In genomic region chr7:155234950-155235789, GRCh38 we compare ENCODE assay signal across 19 cellular contexts.
DNase-seq lines count a peak whose midpoint lies in the region; TF ChIP-seq lines count a peak whose summit lies in the region.
"Had no signal": no experiment of that assay in that cellular context is flagged by ENCODE, and none has a peak within 500 bp of the region (broad histone marks: within the 10 kb centered on the region; RNA-seq: fewer than 3 reads in every experiment).

No MANE protein-coding gene starts in this region.

- H3K36me3 ChIP-seq in Caco-2 (ENCODE audit: control insufficient read depth, insufficient read depth, low read length) (no peaks in the 10 kb centered on the region; the same call in 1 of the 2 replicates), kidney epithelial cell (ENCODE audit: control insufficient read depth, insufficient read depth, low read length) (no peaks in the 10 kb centered on the region), neuronal stem cell (replicated peaks in 1 of 2; ENCODE audit: control insufficient read depth in 2 of 2, insufficient read depth in 2 of 2, low read length in 2 of 2) (no peaks in the 10 kb centered on the region)
- H3K36me3 ChIP-seq: upper lobe of right lung had no signal

- H3K9me3 Mint-ChIP-seq in Caco-2 (ENCODE audit: unreplicated experiment) (peaks cover 13% of the 10 kb centered on the region), CD14-positive monocyte (peaks cover 0 to 2% (median 0%) of the 10 kb centered on the region in 7 donors)
- H3K9me3 Mint-ChIP-seq: activated naive CD4-positive, alpha-beta T cell treated with anti-CD3 and anti-CD28 coated beads for 36 hours; activated T-cell treated with anti-CD3 and anti-CD28 coated beads, Interleukin-2, amount 50 U/mL, for 4 hours had no signal

- TF ChIP-seq CTCF in Caco-2 (IDR thresholded peaks at IDR 0.05; ENCODE audit: insufficient read depth in 1 of 2, low read depth in 1 of 2, low read length in 1 of 2, severe bottlenecking in 1 of 2, unreplicated experiment in 1 of 2) (no peak), kidney epithelial cell (IDR thresholded peaks at IDR 0.05; ENCODE audit: insufficient read depth, low read length, poor library complexity, severe bottlenecking) (no peak), CD14-positive monocyte (IDR thresholded peaks at IDR 0.05) (no peak)

- POLR2A ChIA-PET in Caco-2 (lab: Charles Lee): no interaction called here

- no peak overlapping the region for H4K91ac ChIP-seq in neuronal stem cell (ENCODE audit: low read depth, low read length, poor library complexity)

- WGBS in neuronal stem cell (ENCODE audit: extremely low coverage in 2 of 2, insufficient read length in 2 of 2, insufficient replicate concordance in 1 of 2), 2 donors: no CpG with 5 or more reads among the region's 14 CpGs

- H3K14ac ChIP-seq in neuronal stem cell (ENCODE audit: low read length): peak overlapping the region; percentile 6

- no peak overlapping the region for H2BK120ac ChIP-seq in neuronal stem cell (ENCODE audit: low read depth, low read length)

- no peak overlapping the region for H2BK15ac ChIP-seq in neuronal stem cell (ENCODE audit: low read length)

- peaks cover 67% of the 10 kb centered on the region for H3K4me1 ChIP-seq in Caco-2
- H3K4me1 ChIP-seq in neuronal stem cell (ENCODE audit: control insufficient read depth in 2 of 2, insufficient read depth in 1 of 2, low read depth in 1 of 2, low read length in 2 of 2): peaks cover 0 to 2% of the 10 kb centered on the region in 2 donors
- H3K4me1 ChIP-seq: upper lobe of right lung had no signal

- H3K9me3 ChIP-seq in Caco-2 (peaks cover 14% of the 10 kb centered on the region; the same call in 1 of the 2 replicates), neuronal stem cell (replicated peaks in 1 of 2; ENCODE audit: control insufficient read depth in 2 of 2, insufficient read depth in 1 of 2, low read depth in 1 of 2, low read length in 2 of 2) (no peaks in the 10 kb centered on the region)
- H3K9me3 ChIP-seq: upper lobe of right lung had no signal

- DNase-seq in Caco-2 (peak; percentile 84 to 92), RKO (ENCODE audit: low spot score) (peak; percentile 67), kidney epithelial cell (ENCODE audit: low read depth) (peak; percentile 57), neuronal stem cell (ENCODE audit: low spot score) (no peak), SHP77 (lab: John Stamatoyannopoulos, UW) (no peak), 8988T (no peak), GOT3 (lab: John Stamatoyannopoulos, UW) (no peak), CD14-positive monocyte (ENCODE audit: low spot score) (no peak)
- DNase-seq: activated CD4-positive, alpha-beta T cell treated with anti-CD3 and anti-CD28 coated beads for 1 hour; activated naive CD4-positive, alpha-beta T cell treated with anti-CD3 and anti-CD28 coated beads for 36 hours; activated T-cell treated with anti-CD3 and anti-CD28 coated beads, Interleukin-2, amount 50 U/mL, for 4 hours; C1 segment of cervical spinal cord; GF-D8; Kasumi-1; NCI-H1105 treated with DMSO at 0.1 percent for 48 hours; NCI-H2081 treated with DMSO at 0.1 percent for 48 hours; NCI-H524; retina; upper lobe of right lung had no signal

- no peak overlapping the region for H3K4me3 ChIP-seq in Caco-2 (ENCODE audit: low read depth, low read length)
- no peak overlapping the region for H3K4me3 ChIP-seq in kidney epithelial cell (ENCODE audit: low read depth, low read length)
- H3K4me3 ChIP-seq in neuronal stem cell (ENCODE audit: low read length in 2 of 2): no peak overlapping the region
- H3K4me3 ChIP-seq: upper lobe of right lung had no signal

- intact Hi-C loops in Caco-2 (cut with micrococcal nuclease; ENCODE audit: unreplicated experiment): loop anchor here (1.0 to 2.0 kb wide), 2 partner anchors 20 to 62 kb away; partner anchors contain the start of gene INSIG1
- intact Hi-C loops in CD14-positive monocyte (cut with micrococcal nuclease): no loop called here

- no peaks in the 10 kb centered on the region for H3K27me3 Mint-ChIP-seq in Caco-2 (ENCODE audit: insufficient read depth, unreplicated experiment)
- peaks cover 5 to 9% (median 5%) of the 10 kb centered on the region in 3 donors for H3K27me3 Mint-ChIP-seq in CD14-positive monocyte (ENCODE audit: low read depth in 3 of 3)

- H4K8ac ChIP-seq in neuronal stem cell (ENCODE audit: low read depth, low read length): no peak overlapping the region

- no peak overlapping the region for H3K9ac ChIP-seq in neuronal stem cell (ENCODE audit: low read depth, low read length, poor library complexity)

- no peak overlapping the region for H3K23ac ChIP-seq in neuronal stem cell (ENCODE audit: low read depth, low read length, poor library complexity)

- TSS peak; percentile 97 for BruUV-seq in Caco-2 (replicated peaks; lab: Mats Ljungman, UMichigan)

- H3K4me1 Mint-ChIP-seq in Caco-2 (ENCODE audit: low read depth, unreplicated experiment) (peaks cover 36% of the 10 kb centered on the region), CD14-positive monocyte (peaks cover 5% of the 10 kb centered on the region)

- no peaks in the 10 kb centered on the region for H3K79me1 ChIP-seq in neuronal stem cell (ENCODE audit: low read depth, low read length)

- no peak overlapping the region for H2BK12ac ChIP-seq in neuronal stem cell (ENCODE audit: low read length)

- H3K36me3 Mint-ChIP-seq in Caco-2 (ENCODE audit: insufficient read depth, unreplicated experiment) (peaks cover 30% of the 10 kb centered on the region), CD14-positive monocyte (no peaks in the 10 kb centered on the region)

- H3K4me3 Mint-ChIP-seq in Caco-2 (ENCODE audit: unreplicated experiment) (peak overlapping the region; percentile 6), CD14-positive monocyte (no peak overlapping the region)
- H3K4me3 Mint-ChIP-seq: activated naive CD4-positive, alpha-beta T cell treated with anti-CD3 and anti-CD28 coated beads for 36 hours; activated T-cell treated with anti-CD3 and anti-CD28 coated beads, Interleukin-2, amount 50 U/mL, for 4 hours had no signal

- no peak overlapping the region for H3K4ac ChIP-seq in neuronal stem cell (ENCODE audit: low read length)

- H2BK5ac ChIP-seq in neuronal stem cell (ENCODE audit: low read length): no peak overlapping the region

- peak overlapping the region; percentile 21 for H3K18ac ChIP-seq in neuronal stem cell (ENCODE audit: low read length)

- no peak overlapping the region for H3K27ac ChIP-seq in neuronal stem cell (replicated peaks; ENCODE audit: low read length)
- H3K27ac ChIP-seq: upper lobe of right lung had no signal

- H3K27me3 ChIP-seq in Caco-2 (replicated peaks; ENCODE audit: control insufficient read depth, insufficient read depth, low read length): no peaks in the 10 kb centered on the region
- no peaks in the 10 kb centered on the region for H3K27me3 ChIP-seq in kidney epithelial cell (ENCODE audit: control insufficient read depth, insufficient read depth, low read length)
- H3K27me3 ChIP-seq in neuronal stem cell (ENCODE audit: control insufficient read depth in 3 of 3, insufficient read depth in 3 of 3, low read depth in 1 of 3, low read length in 3 of 3): peaks cover 0 to 35% (median 0%) of the 10 kb centered on the region in 3 experiments
- H3K27me3 ChIP-seq: upper lobe of right lung had no signal

- no peak overlapping the region for H3K4me2 ChIP-seq in neuronal stem cell (ENCODE audit: insufficient read depth, low read length, poor library complexity, severe bottlenecking)

- H3K27ac Mint-ChIP-seq in Caco-2 (ENCODE audit: unreplicated experiment): peak overlapping the region; percentile 87
- no peak overlapping the region for H3K27ac Mint-ChIP-seq in CD14-positive monocyte
- H3K27ac Mint-ChIP-seq: activated naive CD4-positive, alpha-beta T cell treated with anti-CD3 and anti-CD28 coated beads for 36 hours had no signal

- no peak overlapping the region for H2AK5ac ChIP-seq in neuronal stem cell (ENCODE audit: low read depth, low read length)

- H2AFZ ChIP-seq in neuronal stem cell (ENCODE audit: low read length): no peak overlapping the region

- CTCF ChIA-PET in Caco-2 (lab: Charles Lee): interaction anchor here (0.6 to 1.8 kb wide), 2 partner anchors 62 to 69 kb away, joined by 3 to 6 read pairs; partner anchors contain the start of gene INSIG1

Comparison
In these comparisons a context has a peak if more than half of its experiments do, and no peak if none do; other contexts are left out.
1. DNase-seq: peak in Caco-2 (2 of 2), RKO (single experiment) and kidney epithelial cell (single experiment); none in neuronal stem cell (single experiment), SHP77 (0 of 2), 8988T (single experiment), GOT3 (single experiment) and CD14-positive monocyte (single experiment).